ENCODE assay signal across 13 cellular contexts in the genomic region with DNA sequence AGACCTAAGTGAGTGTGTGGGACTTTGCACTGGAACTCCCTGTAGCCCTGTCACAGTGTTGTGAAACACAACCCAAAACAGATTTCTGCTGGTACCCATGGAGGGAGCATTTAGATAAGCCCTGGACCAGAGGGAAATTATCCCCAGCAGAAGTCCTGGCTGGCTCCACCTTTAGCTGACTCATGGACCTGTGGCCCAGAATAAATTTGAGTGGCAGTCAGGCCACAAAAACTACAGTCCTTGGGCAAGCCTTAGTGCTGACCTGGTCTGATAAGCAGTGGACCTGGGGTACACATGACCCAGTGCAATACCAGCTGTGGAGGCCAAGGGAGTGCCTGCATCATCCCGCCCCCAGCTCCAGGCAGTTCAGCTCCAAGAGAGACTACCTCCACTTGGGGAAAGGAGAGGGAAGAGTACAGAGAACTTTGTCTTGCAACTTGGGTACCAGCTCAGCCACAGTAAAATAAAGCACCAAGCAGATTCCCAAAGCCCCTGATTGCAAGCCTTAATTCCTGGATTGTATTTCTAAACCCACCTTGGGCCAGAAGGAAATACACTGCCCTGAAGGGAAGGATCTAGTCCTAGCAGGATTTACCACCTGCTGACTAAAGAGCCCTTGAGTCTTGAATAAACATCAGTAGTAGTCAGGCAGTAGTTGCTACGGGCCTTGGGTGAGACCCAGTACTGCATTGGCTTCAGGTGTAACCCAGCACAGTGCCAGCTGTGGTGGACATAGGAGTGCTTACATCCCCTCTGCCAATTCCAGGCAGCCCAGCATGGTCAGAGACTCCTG.
A peak's percentile ranks its signal among the peaks of the same experiment; 100 is the strongest.
DNase-seq lines count a peak whose midpoint lies in the region; ATAC-seq and TF ChIP-seq lines count a peak whose summit lies in the region.
"Had no signal": no experiment of that assay in that cellular context is flagged by ENCODE, and none has a peak within 500 bp of the region (broad histone marks: within the 10 kb centered on the region; RNA-seq: fewer than 3 reads in every experiment).

No MANE protein-coding gene starts in this region.

- POLR2A ChIA-PET in Caco-2 (lab: Charles Lee), result no interaction called here

- no peaks in the 10 kb centered on the region for H3K36me3 Mint-ChIP-seq in Caco-2 (ENCODE audit: insufficient read depth, unreplicated experiment)

- peak; percentile 22 to 69 for DNase-seq in Caco-2
- peak; percentile 65 to 69 for DNase-seq in NCI-H187 (lab: John Stamatoyannopoulos, UW)
- no peak for DNase-seq in RWPE2 (ENCODE audit: low spot score)
- peak; percentile 88 for DNase-seq in left lobe of liver (ENCODE audit: low spot score)
- no peak for DNase-seq in effector CD8-positive, alpha-beta T cell (lab: John Stamatoyannopoulos, UW)
- DNase-seq in head of caudate nucleus, result no peak
- no peak for DNase-seq in nucleus accumbens (lab: John Stamatoyannopoulos, UW)
- no peak for DNase-seq in suprapubic skin (ENCODE audit: low spot score in 2 of 2)
- DNase-seq: activated CD4-positive, alpha-beta T cell treated with anti-CD3 and anti-CD28 coated beads for 1 hour; activated T-cell treated with anti-CD3 and anti-CD28 coated beads, Interleukin-2, amount 50 U/mL, for 48 hours; dorsolateral prefrontal cortex; gastrocnemius medialis had no signal

- no peak overlapping the region for H3K4me3 Mint-ChIP-seq in Caco-2 (ENCODE audit: unreplicated experiment)

- TF ChIP-seq EP300 in suprapubic skin (IDR thresholded peaks at IDR 0.05), result no peak

- H3K9me3 Mint-ChIP-seq in Caco-2 (ENCODE audit: unreplicated experiment), result peaks cover 34% of the 10 kb centered on the region

- intact Hi-C loops in Caco-2 (cut with micrococcal nuclease; ENCODE audit: unreplicated experiment), result no loop called here
- intact Hi-C loops in head of caudate nucleus (cut with DNase I), result no loop called here

- H3K4me1 ChIP-seq in Caco-2 (peaks cover 34% of the 10 kb centered on the region), RWPE2 (ENCODE audit: insufficient read depth, poor library complexity, severe bottlenecking) (no peaks in the 10 kb centered on the region), suprapubic skin (peaks cover 20% of the 10 kb centered on the region)
- H3K4me1 ChIP-seq: gastrocnemius medialis had no signal

- peak; percentile 50; the same call in 2 of the 3 replicates for ATAC-seq in RWPE2 (ENCODE audit: low read depth)
- ATAC-seq in left lobe of liver, result peak; percentile 90
- ATAC-seq: gastrocnemius medialis had no signal

- H3K27ac ChIP-seq in RWPE2 (ENCODE audit: poor library complexity, severe bottlenecking) (no peak overlapping the region), suprapubic skin (no peak overlapping the region)
- H3K27ac ChIP-seq: dorsolateral prefrontal cortex, gastrocnemius medialis, neutrophil had no signal

- BruUV-seq in Caco-2 (replicated peaks; lab: Mats Ljungman, UMichigan), result no TSS peak

- CTCF ChIA-PET in Caco-2 (lab: Charles Lee), result interaction anchor here (1.0 kb wide), 1 partner anchor 18 kb away, joined by 3 read pairs; no protein-coding TSS in a partner anchor

- no peaks in the 10 kb centered on the region for H3K36me3 ChIP-seq in Caco-2 (ENCODE audit: control insufficient read depth, insufficient read depth, low read length)
- H3K36me3 ChIP-seq in RWPE2 (ENCODE audit: low read depth), result no peaks in the 10 kb centered on the region
- no peaks in the 10 kb centered on the region for H3K36me3 ChIP-seq in suprapubic skin
- H3K36me3 ChIP-seq: gastrocnemius medialis, neutrophil had no signal

- WGBS in suprapubic skin, result 70% methylated on average over 1 of the region's 2 CpGs

- H3K9me3 ChIP-seq in Caco-2 (peaks cover 5% of the 10 kb centered on the region; the same call in 1 of the 2 replicates), RWPE2 (ENCODE audit: severe bottlenecking) (no peaks in the 10 kb centered on the region), suprapubic skin (no peaks in the 10 kb centered on the region)
- H3K9me3 ChIP-seq: gastrocnemius medialis, neutrophil had no signal

- TF ChIP-seq CTCF in Caco-2 (IDR thresholded peaks at IDR 0.05; ENCODE audit: insufficient read depth in 1 of 2, low read depth in 1 of 2, low read length in 1 of 2, severe bottlenecking in 1 of 2, unreplicated experiment in 1 of 2) (no peak), RWPE2 (IDR thresholded peaks at IDR 0.05; ENCODE audit: poor library complexity, severe bottlenecking) (no peak), suprapubic skin (IDR thresholded peaks at IDR 0.05) (no peak)

- H3K4me1 Mint-ChIP-seq in Caco-2 (ENCODE audit: low read depth, unreplicated experiment), result peaks cover 6% of the 10 kb centered on the region

- H3K4me3 ChIP-seq in Caco-2 (ENCODE audit: low read depth, low read length) (no peak overlapping the region), RWPE2 (ENCODE audit: severe bottlenecking) (no peak overlapping the region), suprapubic skin (no peak overlapping the region)
- H3K4me3 ChIP-seq: dorsolateral prefrontal cortex, gastrocnemius medialis had no signal

- H3K27me3 ChIP-seq in Caco-2 (replicated peaks; ENCODE audit: control insufficient read depth, insufficient read depth, low read length), result no peaks in the 10 kb centered on the region
- no peaks in the 10 kb centered on the region for H3K27me3 ChIP-seq in RWPE2 (ENCODE audit: insufficient read depth, poor library complexity, severe bottlenecking)
- H3K27me3 ChIP-seq in suprapubic skin, result no peaks in the 10 kb centered on the region
- H3K27me3 ChIP-seq: dorsolateral prefrontal cortex, gastrocnemius medialis, neutrophil had no signal

- no peak for TF ChIP-seq POLR2A in suprapubic skin (IDR thresholded peaks at IDR 0.05)

- H3K27me3 Mint-ChIP-seq in Caco-2 (ENCODE audit: insufficient read depth, unreplicated experiment), result no peaks in the 10 kb centered on the region

- no peak overlapping the region for H3K27ac Mint-ChIP-seq in Caco-2 (ENCODE audit: unreplicated experiment)

Comparison
In these comparisons a context has a peak if more than half of its experiments do, and no peak if none do; other contexts are left out.
1. DNase-seq: peak in Caco-2 (2 of 2), NCI-H187 (2 of 2) and left lobe of liver (single experiment); none in RWPE2 (single experiment), effector CD8-positive, alpha-beta T cell (single experiment), head of caudate nucleus (0 of 42), nucleus accumbens (0 of 56) and suprapubic skin (0 of 2).